8 cellular contexts compared by ENCODE assay signal in genomic region chr7:100867040-100867795, GRCh38. TPM values are rescaled to one million over a fixed set of nuclear protein-coding genes. Genes with fewer than 3 reads are reported as not detected.
DNase-seq lines count a peak whose midpoint lies in the region; ATAC-seq and TF ChIP-seq lines count a peak whose summit lies in the region.

TSS of gene TRIP6 (plus strand) at chr7:100867387. CDS start at chr7:100867498, 111 bp downstream.

- peak within 1 kb of the TSS; percentile 26 to 98 (median 76) for H3K27ac Mint-ChIP-seq in CD8-positive, alpha-beta memory T cell

- peaks cover 5% of the 10 kb centered on the region for H3K36me3 ChIP-seq in CD8-positive, alpha-beta memory T cell (ENCODE audit: insufficient read depth, low read length)
- H3K36me3 ChIP-seq in left ventricle myocardium inferior = peaks cover 23% of the 10 kb centered on the region

- POLR2A ChIA-PET in CD8-positive, alpha-beta memory T cell (lab: Charles Lee) = interaction anchor here (0.8 to 1.2 kb wide), 2 partner anchors 8 to 13 kb away, joined by 3 to 4 read pairs; partner anchors contain the start of gene SRRT

- no peaks in the 10 kb centered on the region for H3K9me3 ChIP-seq in CD8-positive, alpha-beta memory T cell (ENCODE audit: low read length)
- H3K9me3 ChIP-seq in left ventricle myocardium inferior (replicated peaks) = no peaks in the 10 kb centered on the region

- intact Hi-C loops in left ventricle myocardium inferior (cut with micrococcal nuclease) = no loop called here
- intact Hi-C loops in posterior cingulate gyrus (cut with DNase I) = no loop called here

- peak in 2 of 5 donors; percentile 45 to 65 for DNase-seq in CD8-positive, alpha-beta memory T cell
- DNase-seq in SK-MEL-5 (ENCODE audit: low read depth, low spot score) (peak; percentile 88), anterior cingulate cortex (lab: John Stamatoyannopoulos, UW) (peak in 56 of 58 donors; percentile 11 to 84 (median 67)), left ventricle myocardium inferior (peak; percentile 88), posterior cingulate gyrus (peak; percentile 57 to 96 (median 78)), NCI-H187 treated with DMSO at 0.1 percent for 48 hours (lab: John Stamatoyannopoulos, UW) (no peak)
- DNase-seq in NK-92 treated with Interleukin-12 subunit alpha and Interleukin-12 subunit beta, amount 100 ng/mL, for 24 hours (lab: John Stamatoyannopoulos, UW) = no peak

- no peaks in the 10 kb centered on the region for H3K9me3 Mint-ChIP-seq in CD8-positive, alpha-beta memory T cell

- no peak for TF ChIP-seq CTCF in left ventricle myocardium inferior (IDR thresholded peaks at IDR 0.05; ENCODE audit: borderline replicate concordance)

- peak; percentile 41 for ATAC-seq in HG02588 (IDR thresholded peaks at IDR 0.05; ENCODE audit: unreplicated experiment)

- H3K27me3 ChIP-seq in CD8-positive, alpha-beta memory T cell (ENCODE audit: insufficient read depth, low read length, poor library complexity, severe bottlenecking) = no peaks in the 10 kb centered on the region
- no peaks in the 10 kb centered on the region for H3K27me3 ChIP-seq in left ventricle myocardium inferior (ENCODE audit: low read depth)

- H3K27ac ChIP-seq in CD8-positive, alpha-beta memory T cell (ENCODE audit: low read depth, low read length) = peak within 1 kb of the TSS; percentile 76
- H3K27ac ChIP-seq in left ventricle myocardium inferior (replicated peaks) = peak within 1 kb of the TSS; percentile 91

- peak within 1 kb of the TSS; percentile 24 to 90 (median 77) for H3K4me3 Mint-ChIP-seq in CD8-positive, alpha-beta memory T cell

- H3K4me1 Mint-ChIP-seq in CD8-positive, alpha-beta memory T cell = peaks cover 4 to 19% (median 16%) of the 10 kb centered on the region in 3 donors

- CTCF ChIA-PET in CD8-positive, alpha-beta memory T cell (lab: Charles Lee) = interaction anchor here (1.5 kb wide), 1 partner anchor 15 kb away, joined by 4 read pairs; the partner anchor contains the start of gene SLC12A9

- peak within 1 kb of the TSS; percentile 53 for H3K4me3 ChIP-seq in CD8-positive, alpha-beta memory T cell (ENCODE audit: low read length)
- H3K4me3 ChIP-seq in left ventricle myocardium inferior = peak within 1 kb of the TSS; percentile 84

- H3K36me3 Mint-ChIP-seq in CD8-positive, alpha-beta memory T cell = peaks cover 0 to 37% (median 5%) of the 10 kb centered on the region in 3 donors

- H3K27me3 Mint-ChIP-seq in CD8-positive, alpha-beta memory T cell = no peaks in the 10 kb centered on the region

- in situ Hi-C loops in SK-MEL-5 (cut with HindIII; ENCODE audit: low pct_unique_long_range_greater_than_20kb, low sequenced_read_pairs) = no loop called here

- peaks cover 17% of the 10 kb centered on the region for H3K4me1 ChIP-seq in CD8-positive, alpha-beta memory T cell (ENCODE audit: insufficient read depth, low read length)
- H3K4me1 ChIP-seq in left ventricle myocardium inferior = peaks cover 47% of the 10 kb centered on the region

RNA-seq across cellular contexts. Expression of gene TRIP6, which starts in this region (rescaled TPM):
- 10 to 100 TPM; 36.8 to 37.7 TPM for total RNA-seq in CD8-positive, alpha-beta memory T cell
- polyA plus RNA-seq in CD8-positive, alpha-beta memory T cell = 2.0 TPM
- 107 and 109 TPM in 2 replicates for total RNA-seq in SK-MEL-5 (2014; rRNA removed; shearing (Covaris generic))
- 117 and 129 TPM in 2 replicates for polyA plus RNA-seq in SK-MEL-5 (2015; cell fraction: cytosol; rRNA removed)
- 166 and 196 TPM in 2 replicates for polyA plus RNA-seq in SK-MEL-5 (2015; cell fraction: nucleus; rRNA removed)
- 11.7 TPM for total RNA-seq in left ventricle myocardium inferior

Comparison
In these comparisons a context has a peak if more than half of its experiments do, and no peak if none do; other contexts are left out.
1. DNase-seq: peak in SK-MEL-5 (single experiment), anterior cingulate cortex (56 of 58), left ventricle myocardium inferior (single experiment) and posterior cingulate gyrus (10 of 10); none in NCI-H187 treated with DMSO at 0.1 percent for 48 hours (single experiment) and NK-92 treated with Interleukin-12 subunit alpha and Interleukin-12 subunit beta, amount 100 ng/mL, for 24 hours (single experiment).